21 cellular contexts compared by ENCODE assay signal in the genomic region with DNA sequence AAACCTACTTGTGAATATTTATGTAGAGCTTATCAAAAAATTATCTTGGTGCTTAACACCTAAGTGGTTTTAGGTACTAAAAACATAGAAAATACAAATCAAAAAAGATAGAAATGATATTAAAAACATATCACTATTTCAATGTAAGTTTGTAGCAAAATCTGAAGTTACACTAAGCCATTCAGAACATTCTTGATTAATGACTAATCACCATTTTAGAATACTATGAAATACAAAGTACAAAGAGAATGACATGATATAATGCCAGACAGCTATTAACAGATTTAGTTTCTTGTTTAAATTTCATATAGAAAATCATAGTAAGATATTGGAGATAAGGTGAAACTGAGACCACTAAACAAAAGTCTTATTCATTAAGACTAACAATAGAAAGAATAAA.
DNase-seq lines count a peak whose midpoint lies in the region; ATAC-seq, FAIRE-seq and TF ChIP-seq lines count a peak whose summit lies in the region.
"Had no signal": no experiment of that assay in that cellular context is flagged by ENCODE, and none has a peak within 500 bp of the region (broad histone marks: within the 10 kb centered on the region; RNA-seq: fewer than 3 reads in every experiment).

No MANE protein-coding gene starts in this region.

- no peak for TF ChIP-seq EP300 in A549 (IDR thresholded peaks at IDR 0.05)

- H2BK120ac ChIP-seq in mesenchymal stem cell (ENCODE audit: low read depth, low read length): no peak overlapping the region

- TF ChIP-seq RAD21 in A549 (conservative IDR thresholded peaks at IDR 0.05 in 1 of 2, IDR thresholded peaks at IDR 0.05 in 1 of 2): no peak

- no peak overlapping the region for H3K4me3 Mint-ChIP-seq in GM23338

- no peak overlapping the region for H2BK12ac ChIP-seq in mesenchymal stem cell (ENCODE audit: low read length in 2 of 2)

- no peaks in the 10 kb centered on the region for H3K79me1 ChIP-seq in mesenchymal stem cell (replicated peaks; ENCODE audit: low read length, poor library complexity, severe bottlenecking)

- no peak overlapping the region for H3K27ac Mint-ChIP-seq in GM23338

- no peak overlapping the region for H4K91ac ChIP-seq in mesenchymal stem cell (ENCODE audit: low read length)

- H2BK15ac ChIP-seq in mesenchymal stem cell (ENCODE audit: low read depth, poor library complexity, severe bottlenecking): no peak overlapping the region

- H3K18ac ChIP-seq in mesenchymal stem cell (ENCODE audit: low read depth in 1 of 2, low read length in 2 of 2): no peak overlapping the region

- no peaks in the 10 kb centered on the region for H3K36me3 Mint-ChIP-seq in GM23338 (ENCODE audit: low read depth)

- TF ChIP-seq CTCF in A549 (IDR thresholded peaks at IDR 0.05) (no peak), choroid plexus epithelial cell (conservative IDR thresholded peaks at IDR 0.05; ENCODE audit: low read depth, low read length) (no peak), GM23338 (conservative IDR thresholded peaks at IDR 0.05; ENCODE audit: low read depth in 2 of 2) (no peak)

- intact Hi-C loops in head of caudate nucleus (cut with DNase I): no loop called here

- TF ChIP-seq POLR2A in A549 (IDR thresholded peaks at IDR 0.05; ENCODE audit: low read length): no peak

- 0 out of 3 replicates have a peak, but pooled peaks cover 3% of the 10 kb centered on the region for H3K9me3 ChIP-seq in A549
- peaks cover 8% of the 10 kb centered on the region for H3K9me3 ChIP-seq in mesenchymal stem cell (ENCODE audit: control insufficient read depth, low read length)
- H3K9me3 ChIP-seq: SK-N-SH had no signal

- no peak overlapping the region for H3K4ac ChIP-seq in mesenchymal stem cell (ENCODE audit: low read depth in 1 of 2, low read length in 2 of 2)

- no peaks in the 10 kb centered on the region for H4K20me1 ChIP-seq in GM23338 (replicated peaks; ENCODE audit: insufficient read depth)

- H3K79me2 ChIP-seq in GM23338 (replicated peaks; ENCODE audit: insufficient read depth): no peaks in the 10 kb centered on the region

- POLR2A ChIA-PET in A549 (lab: Yijun Ruan, JAX): no interaction called here

- H3K23ac ChIP-seq in mesenchymal stem cell (ENCODE audit: low read length in 2 of 2): no peak overlapping the region

- no peak for ATAC-seq in A549
- ATAC-seq in GM21723 (IDR thresholded peaks at IDR 0.05; ENCODE audit: unreplicated experiment): no peak
- no peak for ATAC-seq in GM23338
- ATAC-seq: Right ventricle myocardium inferior had no signal

- no peaks in the 10 kb centered on the region for H3K4me1 Mint-ChIP-seq in GM23338

- no peak overlapping the region for H3K4me2 ChIP-seq in A549
- H3K4me2 ChIP-seq in mesenchymal stem cell (ENCODE audit: low read length, poor library complexity, severe bottlenecking): no peak overlapping the region
- H3K4me2 ChIP-seq in GM23338: no peak overlapping the region
- H3K4me2 ChIP-seq: SK-N-SH had no signal

- H3K14ac ChIP-seq in mesenchymal stem cell (ENCODE audit: low read length in 2 of 2): no peak overlapping the region

- H3F3A ChIP-seq in GM23338 (replicated peaks; ENCODE audit: low read depth): no peaks in the 10 kb centered on the region

- H2AFZ ChIP-seq in mesenchymal stem cell (ENCODE audit: low read depth, low read length) (no peak overlapping the region), GM23338 (no peak overlapping the region)

- H3K36me3 ChIP-seq in mesenchymal stem cell (ENCODE audit: control insufficient read depth in 1 of 2, insufficient read depth in 2 of 2, low read depth in 1 of 2, low read length in 2 of 2) (no peaks in the 10 kb centered on the region), GM23338 (ENCODE audit: insufficient read depth) (no peaks in the 10 kb centered on the region)

- no peak overlapping the region for H2AK5ac ChIP-seq in mesenchymal stem cell (ENCODE audit: low read length, severe bottlenecking)

- H3K27ac ChIP-seq in A549 (no peak overlapping the region), mesenchymal stem cell (ENCODE audit: low read length, poor library complexity, severe bottlenecking) (no peak overlapping the region), GM23338 (ENCODE audit: low read depth) (no peak overlapping the region)
- H3K27ac ChIP-seq: 22Rv1 had no signal

- H3K9me2 ChIP-seq in GM23338 (ENCODE audit: insufficient read depth): no peaks in the 10 kb centered on the region
- H3K9me2 ChIP-seq: SK-N-SH had no signal

- DNase-seq in A549 (ENCODE audit: low read depth in 1 of 2, low spot score in 1 of 2): no peak
- DNase-seq in HCEC 1CT: peak; percentile 50
- peak; percentile 58 for DNase-seq in choroid plexus epithelial cell (ENCODE audit: low read depth)
- peak; percentile 58 for DNase-seq in iris pigment epithelial cell (ENCODE audit: low read depth)
- no peak for DNase-seq in head of caudate nucleus
- no peak for DNase-seq in mesenchymal stem cell
- DNase-seq in GM23338 (ENCODE audit: low spot score): no peak
- DNase-seq: C1 segment of cervical spinal cord, DMS153, KBM-7, NCI-H1092 treated with DMSO at 0.1 percent for 48 hours, NCI-H187, NCI-H446 treated with DMSO at 0.1 percent for 48 hours, NCI-H774, SK-N-SH had no signal

- H3K27me3 ChIP-seq in mesenchymal stem cell (ENCODE audit: control insufficient read depth in 1 of 2, insufficient read depth in 1 of 2, low read length in 2 of 2) (no peaks in the 10 kb centered on the region), GM23338 (ENCODE audit: insufficient read depth) (no peaks in the 10 kb centered on the region)

- no peak overlapping the region for H3K9ac ChIP-seq in mesenchymal stem cell (ENCODE audit: low read length)
- H3K9ac ChIP-seq: SK-N-SH had no signal

- H2BK5ac ChIP-seq in mesenchymal stem cell (ENCODE audit: low read depth, low read length, poor library complexity, severe bottlenecking): no peak overlapping the region

- H3K27me3 Mint-ChIP-seq in GM23338 (ENCODE audit: insufficient read depth, low read depth, poor library complexity): peaks cover 4% of the 10 kb centered on the region

- no peak overlapping the region for H4K8ac ChIP-seq in mesenchymal stem cell (ENCODE audit: low read length)

- H3K4me1 ChIP-seq in A549: no peaks in the 10 kb centered on the region
- no peaks in the 10 kb centered on the region for H3K4me1 ChIP-seq in mesenchymal stem cell (ENCODE audit: control insufficient read depth, insufficient read depth, low read depth, low read length)
- no peaks in the 10 kb centered on the region for H3K4me1 ChIP-seq in GM23338 (ENCODE audit: insufficient read depth)

- H3K9me3 Mint-ChIP-seq in GM23338: peaks cover 11% of the 10 kb centered on the region; the same call in 2 of the 3 replicates

- CTCF ChIA-PET in A549 (lab: Yijun Ruan, JAX): no interaction called here

- FAIRE-seq in A549 (lab: Jason Lieb, UNC): peak; percentile 7
- FAIRE-seq: GM12891, GM19239, HTR-8/SVneo had no signal

- H3K4me3 ChIP-seq in A549: no peak overlapping the region
- no peak overlapping the region for H3K4me3 ChIP-seq in choroid plexus epithelial cell (ENCODE audit: low read depth, low read length)
- no peak overlapping the region for H3K4me3 ChIP-seq in mesenchymal stem cell (ENCODE audit: insufficient read depth in 1 of 2, low read depth in 1 of 2, low read length in 2 of 2)
- no peak overlapping the region for H3K4me3 ChIP-seq in GM23338

TF ChIP-seq in A549, 52 proteins besides CTCF, POLR2A, EP300 and RAD21:
- TF ChIP-seq, protein P1, sequence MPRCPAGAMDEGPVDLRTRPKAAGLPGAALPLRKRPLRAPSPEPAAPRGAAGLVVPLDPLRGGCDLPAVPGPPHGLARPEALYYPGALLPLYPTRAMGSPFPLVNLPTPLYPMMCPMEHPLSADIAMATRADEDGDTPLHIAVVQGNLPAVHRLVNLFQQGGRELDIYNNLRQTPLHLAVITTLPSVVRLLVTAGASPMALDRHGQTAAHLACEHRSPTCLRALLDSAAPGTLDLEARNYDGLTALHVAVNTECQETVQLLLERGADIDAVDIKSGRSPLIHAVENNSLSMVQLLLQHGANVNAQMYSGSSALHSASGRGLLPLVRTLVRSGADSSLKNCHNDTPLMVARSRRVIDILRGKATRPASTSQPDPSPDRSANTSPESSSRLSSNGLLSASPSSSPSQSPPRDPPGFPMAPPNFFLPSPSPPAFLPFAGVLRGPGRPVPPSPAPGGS (IDR thresholded peaks at IDR 0.05): no peak

TF ChIP-seq in GM23338, 12 proteins besides CTCF, POLR2A, EP300 and RAD21 (continues in another document):
- no peak for TF ChIP-seq STAT1 (IDR thresholded peaks at IDR 0.05; ENCODE audit: unreplicated experiment)
- TF ChIP-seq EZH2 (IDR thresholded peaks at IDR 0.05; ENCODE audit: low read depth, unreplicated experiment): no peak
- TF ChIP-seq, protein P2, sequence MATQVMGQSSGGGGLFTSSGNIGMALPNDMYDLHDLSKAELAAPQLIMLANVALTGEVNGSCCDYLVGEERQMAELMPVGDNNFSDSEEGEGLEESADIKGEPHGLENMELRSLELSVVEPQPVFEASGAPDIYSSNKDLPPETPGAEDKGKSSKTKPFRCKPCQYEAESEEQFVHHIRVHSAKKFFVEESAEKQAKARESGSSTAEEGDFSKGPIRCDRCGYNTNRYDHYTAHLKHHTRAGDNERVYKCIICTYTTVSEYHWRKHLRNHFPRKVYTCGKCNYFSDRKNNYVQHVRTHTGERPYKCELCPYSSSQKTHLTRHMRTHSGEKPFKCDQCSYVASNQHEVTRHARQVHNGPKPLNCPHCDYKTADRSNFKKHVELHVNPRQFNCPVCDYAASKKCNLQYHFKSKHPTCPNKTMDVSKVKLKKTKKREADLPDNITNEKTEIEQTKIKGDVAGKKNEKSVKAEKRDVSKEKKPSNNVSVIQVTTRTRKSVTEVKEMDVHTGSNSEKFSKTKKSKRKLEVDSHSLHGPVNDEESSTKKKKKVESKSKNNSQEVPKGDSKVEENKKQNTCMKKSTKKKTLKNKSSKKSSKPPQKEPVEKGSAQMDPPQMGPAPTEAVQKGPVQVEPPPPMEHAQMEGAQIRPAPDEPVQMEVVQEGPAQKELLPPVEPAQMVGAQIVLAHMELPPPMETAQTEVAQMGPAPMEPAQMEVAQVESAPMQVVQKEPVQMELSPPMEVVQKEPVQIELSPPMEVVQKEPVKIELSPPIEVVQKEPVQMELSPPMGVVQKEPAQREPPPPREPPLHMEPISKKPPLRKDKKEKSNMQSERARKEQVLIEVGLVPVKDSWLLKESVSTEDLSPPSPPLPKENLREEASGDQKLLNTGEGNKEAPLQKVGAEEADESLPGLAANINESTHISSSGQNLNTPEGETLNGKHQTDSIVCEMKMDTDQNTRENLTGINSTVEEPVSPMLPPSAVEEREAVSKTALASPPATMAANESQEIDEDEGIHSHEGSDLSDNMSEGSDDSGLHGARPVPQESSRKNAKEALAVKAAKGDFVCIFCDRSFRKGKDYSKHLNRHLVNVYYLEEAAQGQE (IDR thresholded peaks at IDR 0.05; ENCODE audit: unreplicated experiment): no peak
- no peak for TF ChIP-seq ETS1 (IDR thresholded peaks at IDR 0.05)

Comparison
In these comparisons a context has a peak if more than half of its experiments do, and no peak if none do; other contexts are left out.
1. DNase-seq: peak in HCEC 1CT (single experiment), choroid plexus epithelial cell (single experiment) and iris pigment epithelial cell (single experiment); none in A549 (0 of 2), head of caudate nucleus (0 of 42), mesenchymal stem cell (single experiment) and GM23338 (single experiment).